In genomic region chr4:40306991-40307390, GRCh38 we compare ENCODE assay signal across 18 cellular contexts. TPM values are rescaled to one million over a fixed set of nuclear protein-coding genes. Genes with fewer than 3 reads are reported as not detected.
DNase-seq lines count a peak whose midpoint lies in the region; ATAC-seq, FAIRE-seq and TF ChIP-seq lines count a peak whose summit lies in the region.
"Had no signal": no experiment of that assay in that cellular context is flagged by ENCODE, and none has a peak within 500 bp of the region (broad histone marks: within the 10 kb centered on the region; RNA-seq: fewer than 3 reads in every experiment).

No MANE protein-coding gene starts in this region.

- intact Hi-C loops in K562 (cut with micrococcal nuclease), result loop anchor here (5.0 kb wide), 1 partner anchor 40 kb away; no protein-coding TSS in a partner anchor

- no peaks in the 10 kb centered on the region for H3F3A ChIP-seq in SK-N-SH (replicated peaks; ENCODE audit: insufficient read depth)

- H3K27me3 ChIP-seq in SK-N-SH (ENCODE audit: insufficient read depth), result no peaks in the 10 kb centered on the region
- no peaks in the 10 kb centered on the region for H3K27me3 ChIP-seq in OCI-LY3 (ENCODE audit: low read depth, low read length)
- H3K27me3 ChIP-seq in K562 (ENCODE audit: control insufficient read depth in 2 of 2, insufficient read depth in 2 of 2, low read length in 2 of 2), result no peaks in the 10 kb centered on the region

- ATAC-seq in SK-N-SH treated with all-trans-retinoic acid at 6 μM for 48 hours (no peak), K562 (no peak), GM19023 (IDR thresholded peaks at IDR 0.05; ENCODE audit: unreplicated experiment) (no peak)

- no peak overlapping the region for H3K4me3 ChIP-seq in SK-N-SH (ENCODE audit: low read depth in 2 of 2, low read length in 1 of 2)
- peak overlapping the region; percentile 66 for H3K4me3 ChIP-seq in OCI-LY3 (ENCODE audit: low read length)
- H3K4me3 ChIP-seq in K562, result no peak overlapping the region
- H3K4me3 ChIP-seq in skin epidermis, result no peak overlapping the region
- H3K4me3 ChIP-seq: thoracic aorta had no signal

- H3K27ac ChIP-seq in SK-N-SH (ENCODE audit: low read depth in 2 of 2, low read length in 1 of 2), result no peak overlapping the region
- H3K27ac ChIP-seq in OCI-LY3 (ENCODE audit: low read length), result peak overlapping the region; percentile 78
- no peak overlapping the region for H3K27ac ChIP-seq in K562 (ENCODE audit: extremely low read depth, low read depth, low read length)
- peak overlapping the region in 13 of 21 experiments; percentile 42 to 86 (median 71) for H3K27ac ChIP-seq in skin epidermis
- H3K27ac ChIP-seq: 22Rv1, thoracic aorta, VCaP had no signal

- TF ChIP-seq EP300 in SK-N-SH (IDR thresholded peaks at IDR 0.05; ENCODE audit: borderline replicate concordance in 1 of 2, low read depth in 1 of 2, low read length in 1 of 2), result no peak
- no peak for TF ChIP-seq EP300 in K562 (IDR thresholded peaks at IDR 0.05; ENCODE audit: low read length)

- no peaks in the 10 kb centered on the region for H3K9me3 ChIP-seq in SK-N-SH
- peaks cover 6% of the 10 kb centered on the region; the same call in 1 of the 2 replicates for H3K9me3 ChIP-seq in OCI-LY3 (ENCODE audit: insufficient read depth, low read length)
- H3K9me3 ChIP-seq in K562 (replicated peaks; ENCODE audit: control insufficient read depth, insufficient read depth, low read depth, low read length), result 0 out of 2 replicates have a peak, but pooled peaks cover 6% of the 10 kb centered on the region
- H3K9me3 ChIP-seq: Caco-2, thoracic aorta had no signal

- TF ChIP-seq CTCF in SK-N-SH (IDR thresholded peaks at IDR 0.05) (no peak), OCI-LY3 (IDR thresholded peaks at IDR 0.05; ENCODE audit: low read depth, low read length) (no peak), K562 (IDR thresholded peaks at IDR 0.05 in 2 of 3, conservative IDR thresholded peaks at IDR 0.05 in 1 of 3; ENCODE audit: insufficient read depth in 2 of 3, low read depth in 1 of 3, low read length in 3 of 3) (no peak)

- CTCF ChIA-PET in SK-N-SH (lab: Yijun Ruan, JAX) (interaction anchor here (0.9 to 7.1 kb wide), 7 partner anchors 10 to 251 kb away, joined by 3 to 44 read pairs (median 6); partner anchors contain the start of gene N4BP2), K562 (lab: Yijun Ruan, JAX; ENCODE audit: low intra/inter-chr PET ratio) (no interaction called here)

- WGBS in SK-N-SH (ENCODE audit: low lambda C conversion rate), result 68% methylated on average over 3 of the region's 3 CpGs
- WGBS in K562 (ENCODE audit: insufficient coverage, low coverage, missing lambda C conversion rate), result 31% methylated on average over 3 of the region's 3 CpGs

- H4K20me1 ChIP-seq in SK-N-SH (ENCODE audit: insufficient read depth), result no peaks in the 10 kb centered on the region
- H4K20me1 ChIP-seq in OCI-LY3 (ENCODE audit: insufficient read depth, low read length), result no peaks in the 10 kb centered on the region
- H4K20me1 ChIP-seq in K562 (replicated peaks; ENCODE audit: control insufficient read depth, insufficient read depth, low read length), result no peaks in the 10 kb centered on the region

- TF ChIP-seq RAD21 in SK-N-SH (IDR thresholded peaks at IDR 0.05; ENCODE audit: low read length) (no peak), K562 (CRISPR knock-in tag; conservative IDR thresholded peaks at IDR 0.05 in 1 of 2, IDR thresholded peaks at IDR 0.05 in 1 of 2) (no peak)

- BruUV-seq in K562 (replicated peaks; lab: Mats Ljungman, UMichigan), result no TSS peak

- no peaks in the 10 kb centered on the region for H3K36me3 ChIP-seq in SK-N-SH (replicated peaks in 1 of 2; ENCODE audit: control insufficient read depth in 1 of 2, insufficient read depth in 2 of 2, low read length in 1 of 2)
- peaks cover 4% of the 10 kb centered on the region for H3K36me3 ChIP-seq in OCI-LY3 (replicated peaks; ENCODE audit: low read depth, low read length)
- H3K36me3 ChIP-seq in K562 (ENCODE audit: control insufficient read depth, insufficient read depth, low read length), result no peaks in the 10 kb centered on the region
- H3K36me3 ChIP-seq: thoracic aorta had no signal

- H3K9me2 ChIP-seq in SK-N-SH, result no peaks in the 10 kb centered on the region

- in situ Hi-C loops in K562 (cut with MboI), result no loop called here

- H3K4me2 ChIP-seq in SK-N-SH (no peak overlapping the region), OCI-LY3 (ENCODE audit: low read length) (peak overlapping the region; percentile 76), K562 (ENCODE audit: insufficient read depth, low read length) (no peak overlapping the region)

- H3K9me1 ChIP-seq in K562 (ENCODE audit: control insufficient read depth, insufficient read depth, low read length), result no peaks in the 10 kb centered on the region

- H2AFZ ChIP-seq in SK-N-SH (ENCODE audit: low read depth) (peak overlapping the region; percentile 25; the same call in 1 of the 2 replicates), OCI-LY3 (ENCODE audit: low read depth, low read length) (no peak overlapping the region; the same call in 1 of the 2 replicates), K562 (ENCODE audit: low read depth, low read length) (0 out of 2 replicates have a peak overlapping the region, but pooled peaks have one; percentile 61)

- FAIRE-seq in K562 (lab: Jason Lieb, UNC), result no peak
- FAIRE-seq: bronchial epithelial cell, endothelial cell of umbilical vein had no signal

- TF ChIP-seq POLR2A in K562 (conservative IDR thresholded peaks at IDR 0.05), result no peak

- H3K79me2 ChIP-seq in SK-N-SH (ENCODE audit: insufficient read depth) (no peaks in the 10 kb centered on the region), OCI-LY3 (ENCODE audit: low read length) (peaks cover 3% of the 10 kb centered on the region; the same call in 1 of the 2 replicates), K562 (ENCODE audit: control insufficient read depth, insufficient read depth, low read length) (no peaks in the 10 kb centered on the region)

- DNase-seq in SK-N-SH (no peak), K562 (ENCODE audit: extremely low read depth in 1 of 4, low spot score in 3 of 4) (no peak), NCI-H446 (lab: John Stamatoyannopoulos, UW) (no peak), hepatic stellate cell (ENCODE audit: low spot score) (no peak)
- DNase-seq: Caco-2, glutamatergic neuron, NCI-H1436, NCI-H510A treated with DMSO at 0.1 percent for 48 hours, SIG-M5 had no signal

- H3K4me1 ChIP-seq in SK-N-SH (ENCODE audit: control insufficient read depth in 1 of 2, insufficient read depth in 2 of 2, low read depth in 1 of 2, low read length in 1 of 2) (peaks cover 0 to 2% of the 10 kb centered on the region in 2 experiments; a peak in 1 of 4 replicates), OCI-LY3 (ENCODE audit: low read length) (peaks cover 64% of the 10 kb centered on the region), K562 (replicated peaks in 1 of 2; ENCODE audit: control insufficient read depth in 2 of 2, insufficient read depth in 2 of 2, low read length in 2 of 2) (peaks cover under 1 to 32% of the 10 kb centered on the region in 2 experiments; a peak in 4 of 5 replicates)

- POLR2A ChIA-PET in SK-N-SH (lab: Yijun Ruan, JAX) (no interaction called here), K562 (lab: Yijun Ruan, JAX) (interaction anchor here (0.7 to 2.2 kb wide), 4 partner anchors 10 to 249 kb away, joined by 3 to 8 read pairs (median 5); no protein-coding TSS in a partner anchor)

- no peak overlapping the region for H3K9ac ChIP-seq in SK-N-SH
- H3K9ac ChIP-seq in OCI-LY3 (ENCODE audit: low read length), result peak overlapping the region; percentile 56
- no peak overlapping the region for H3K9ac ChIP-seq in K562 (ENCODE audit: insufficient read depth in 1 of 2, low read depth in 2 of 2, low read length in 2 of 2)

TF ChIP-seq in SK-N-SH, 30 proteins besides CTCF, POLR2A, EP300 and RAD21:
- TF ChIP-seq GABPA (IDR thresholded peaks at IDR 0.05; ENCODE audit: low read depth) (no peak), FOXM1 (IDR thresholded peaks at IDR 0.05; ENCODE audit: low read depth) (no peak)

TF ChIP-seq in SK-N-SH treated with all-trans-retinoic acid at 6 μM for 48 hours, 23 proteins besides CTCF, POLR2A, EP300 and RAD21 (continues in another document):
- TF ChIP-seq ARNTL (CRISPR knock-in tag; IDR thresholded peaks at IDR 0.05; ENCODE audit: borderline replicate concordance, low read depth) (no peak), ZFP30 (CRISPR knock-in tag; IDR thresholded peaks at IDR 0.05) (no peak), BACH2 (CRISPR knock-in tag; IDR thresholded peaks at IDR 0.05; ENCODE audit: borderline replicate concordance) (no peak)

TF ChIP-seq in K562, 482 proteins besides CTCF, POLR2A, EP300 and RAD21 (continues in another document):
- TF ChIP-seq ZBTB9 (CRISPR knock-in tag; IDR thresholded peaks at IDR 0.05), result no peak

RNA-seq across cellular contexts. Expression of gene CHRNA9, which starts 28.1 kb away (rescaled TPM):
- polyA plus RNA-seq in SK-N-SH (2012; rRNA removed) (0.05 and 0.26 TPM in 2 replicates), K562 (2011; rRNA removed) (not detected in 2 replicates), K562 (2014; fragmentation: Illumina TruSeq; extraction: Trizol) (not detected in 2 replicates), K562 (2014; fragmentation: Nextera tagmentation; extraction: Ambion mirVana) (not detected), K562 (2014; rRNA removed) (not detected in 2 replicates)
- 0.14 and 0.15 TPM in 2 replicates for polyA plus RNA-seq in SK-N-SH (2012; cell fraction: cytosol; rRNA removed)
- 0.05 and 0.07 TPM in 2 replicates for polyA plus RNA-seq in SK-N-SH (2012; cell fraction: nucleus; rRNA removed)
- total RNA-seq in K562 (2011; cell fraction: chromatin; rRNA removed; ENCODE audit: low replicate concordance), result not detected in 2 replicates
- not detected in 2 replicates for total RNA-seq in K562 (2011; cell fraction: nucleolus; rRNA removed)
- total RNA-seq in K562 (2011; cell fraction: nucleoplasm; rRNA removed), result not detected in 2 replicates
- total RNA-seq in K562 (2014; rRNA removed) (not detected in 2 replicates), K562 (2014; rRNA removed; fragmentation: Illumina TruSeq; extraction: Trizol) (not detected in 2 replicates), K562 (2015; rRNA removed; fragmentation: Illumina TruSeq; extraction: Trizol) (not detected in 2 replicates), K562 (2021) (not detected in 2 replicates)
- polyA plus RNA-seq in K562 (2011; cell fraction: cytosol; rRNA removed), result not detected in 2 replicates
- not detected in 2 replicates for polyA plus RNA-seq in K562 (2011; cell fraction: nucleus; rRNA removed)
- not detected in 2 replicates for polyA plus RNA-seq in K562 (2012)
- not detected in 2 replicates for polyA minus RNA-seq in K562 (2011; rRNA and poly(A)+ RNA removed)
- 0.55 and 0.76 TPM in 2 replicates for polyA minus RNA-seq in K562 (2011; cell fraction: cytosol; rRNA and poly(A)+ RNA removed)
- polyA minus RNA-seq in K562 (2011; cell fraction: nucleus; rRNA and poly(A)+ RNA removed), result not detected in 2 replicates
- total RNA-seq: Caco-2, endothelial cell of umbilical vein, thoracic aorta had no signal
- polyA plus RNA-seq: endothelial cell of umbilical vein had no signal

Comparison
In these comparisons a context has a peak if more than half of its experiments do, and no peak if none do; other contexts are left out.
1. H3K27ac ChIP-seq: peak in OCI-LY3 (single experiment) and skin epidermis (13 of 21); none in SK-N-SH (0 of 2) and K562 (single experiment).